ENCODE assay signal across 9 cellular contexts in the genomic region with DNA sequence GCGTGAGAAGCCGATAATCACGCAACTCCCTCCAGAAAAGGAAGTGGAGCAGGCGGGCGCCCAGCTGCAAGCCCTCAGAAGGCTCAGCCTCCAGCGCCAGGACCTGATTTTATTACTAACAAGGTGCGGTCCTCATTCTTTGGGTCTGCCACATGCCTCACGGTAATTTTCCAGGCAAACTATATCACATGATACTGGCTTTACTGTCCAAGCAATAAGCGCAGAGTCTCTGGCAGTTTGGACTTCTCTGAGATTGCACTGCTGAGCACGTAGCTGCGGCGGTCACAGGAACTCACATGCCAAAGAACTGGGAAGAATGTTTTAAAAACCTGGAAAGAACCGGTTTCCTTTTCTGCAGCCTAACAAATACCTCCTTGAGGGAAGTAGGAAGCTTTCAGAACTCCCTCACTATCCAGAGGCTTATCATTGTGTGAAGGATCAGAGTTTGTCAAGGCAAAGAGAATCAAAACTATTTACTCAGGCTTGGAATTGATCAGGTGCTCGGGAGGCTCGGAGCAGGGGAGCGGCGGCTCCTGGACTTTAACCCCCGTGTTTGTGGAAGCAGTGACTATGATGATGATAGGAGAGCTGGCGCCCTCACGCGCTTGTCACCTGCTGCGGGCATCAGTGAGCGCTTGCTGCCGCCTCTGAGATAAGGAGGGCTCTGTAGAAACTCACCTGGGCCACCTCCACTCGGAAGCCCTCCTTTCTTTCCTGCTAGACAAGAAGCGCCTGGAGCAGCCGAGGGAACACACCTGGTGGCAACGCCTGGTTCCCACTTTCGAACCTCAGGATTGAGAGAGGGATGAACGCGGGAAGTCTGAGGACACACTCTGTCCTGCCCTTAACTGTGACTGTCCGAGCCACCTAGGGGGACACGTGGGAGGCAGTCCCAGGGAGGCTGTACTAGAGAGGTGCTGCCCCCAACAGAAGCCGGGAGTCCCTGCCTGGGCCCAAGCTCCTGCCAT. TPM values are rescaled to one million over a fixed set of nuclear protein-coding genes. Genes with fewer than 3 reads are reported as not detected.
DNase-seq lines count a peak whose midpoint lies in the region; ATAC-seq and TF ChIP-seq lines count a peak whose summit lies in the region.
"Had no signal": no experiment of that assay in that cellular context is flagged by ENCODE, and none has a peak within 500 bp of the region (broad histone marks: within the 10 kb centered on the region; RNA-seq: fewer than 3 reads in every experiment).

No MANE protein-coding gene starts in this region.

- H3K4me3 ChIP-seq in HEK293 (ENCODE audit: low read depth, low read length) (no peak overlapping the region), left ventricle myocardium inferior (peak overlapping the region; percentile 54)

- peak; percentile 70 for ATAC-seq in sciatic nerve
- ATAC-seq in GM18873 (IDR thresholded peaks at IDR 0.05; ENCODE audit: low FRiP score, unreplicated experiment), result no peak
- no peak for ATAC-seq in HG03280 (IDR thresholded peaks at IDR 0.05; ENCODE audit: unreplicated experiment)
- ATAC-seq in HG03025 (IDR thresholded peaks at IDR 0.05; ENCODE audit: low FRiP score, unreplicated experiment), result no peak

- CTCF ChIA-PET in HEK293 (lab: Yijun Ruan, JAX), result interaction anchor here (0.6 to 1.7 kb wide), 5 partner anchors 41 to 197 kb away, joined by 3 to 7 read pairs (median 3); no protein-coding TSS in a partner anchor
- CTCF ChIA-PET in RWPE1 (lab: Yijun Ruan, JAX), result interaction anchor here (0.9 kb wide), 1 partner anchor 118 kb away, joined by 5 read pairs; no protein-coding TSS in a partner anchor

- intact Hi-C loops in left ventricle myocardium inferior (cut with micrococcal nuclease) (no loop called here), sciatic nerve (cut with DNase I) (no loop called here)

- POLR2A ChIA-PET in HEK293 (lab: Yijun Ruan, JAX), result interaction anchor here (0.6 to 1.6 kb wide), 4 partner anchors 35 to 197 kb away, joined by 3 to 4 read pairs (median 3); no protein-coding TSS in a partner anchor
- POLR2A ChIA-PET in RWPE1 (lab: Yijun Ruan, JAX; ENCODE audit: low non-redundant PET), result no interaction called here

- no peaks in the 10 kb centered on the region for H3K9me3 ChIP-seq in HEK293 (ENCODE audit: control insufficient read depth, insufficient read depth, low read depth, low read length)
- H3K9me3 ChIP-seq in left ventricle myocardium inferior (replicated peaks), result peaks cover 34% of the 10 kb centered on the region

- no peak overlapping the region for H3K27ac ChIP-seq in HEK293 (ENCODE audit: extremely low read depth, low read depth, low read length)
- peak overlapping the region; percentile 65 for H3K27ac ChIP-seq in RWPE1
- no peak overlapping the region for H3K27ac ChIP-seq in left ventricle myocardium inferior (replicated peaks)

- H3K4me1 ChIP-seq in HEK293 (ENCODE audit: control insufficient read depth, insufficient read depth, low read length) (no peaks in the 10 kb centered on the region), left ventricle myocardium inferior (peaks cover 14% of the 10 kb centered on the region)

- no peaks in the 10 kb centered on the region for H3K27me3 ChIP-seq in left ventricle myocardium inferior (ENCODE audit: low read depth)

- H3K36me3 ChIP-seq in HEK293 (ENCODE audit: control insufficient read depth in 2 of 2, insufficient read depth in 1 of 2, low read length in 2 of 2), result no peaks in the 10 kb centered on the region
- H3K36me3 ChIP-seq in left ventricle myocardium inferior, result no peaks in the 10 kb centered on the region

- DNase-seq in RWPE1 (ENCODE audit: low spot score) (no peak), left ventricle myocardium inferior (no peak), sciatic nerve (ENCODE audit: low spot score) (no peak), NCI-H1694 (lab: John Stamatoyannopoulos, UW) (no peak)
- DNase-seq: T-helper 2 cell had no signal

- TF ChIP-seq CTCF in HEK293 (tag by site-specific recombination; IDR thresholded peaks at IDR 0.05) (no peak), RWPE1 (conservative IDR thresholded peaks at IDR 0.05; ENCODE audit: low read depth) (no peak), left ventricle myocardium inferior (IDR thresholded peaks at IDR 0.05; ENCODE audit: borderline replicate concordance) (no peak)

TF ChIP-seq in HEK293, 187 proteins besides CTCF, POLR2A, EP300 and RAD21:
- no peak for TF ChIP-seq ZNF830 (tag by site-specific recombination; IDR thresholded peaks at IDR 0.05; ENCODE audit: low read depth)
- TF ChIP-seq SETDB1 (IDR thresholded peaks at IDR 0.05; ENCODE audit: insufficient read length, low read length), result peak; percentile 26

RNA-seq across cellular contexts. Expression of a gene that starts 27.2 kb away (rescaled TPM):
- total RNA-seq in left ventricle myocardium inferior (12.3 TPM), sciatic nerve (22.5 TPM)
